13 cellular contexts compared by ENCODE assay signal in genomic region chr17:57782642-57783337, GRCh38. TPM values are rescaled to one million over a fixed set of nuclear protein-coding genes. Genes with fewer than 3 reads are reported as not detected.
DNase-seq lines count a peak whose midpoint lies in the region; ATAC-seq and TF ChIP-seq lines count a peak whose summit lies in the region.
"Had no signal": no experiment of that assay in that cellular context is flagged by ENCODE, and none has a peak within 500 bp of the region (broad histone marks: within the 10 kb centered on the region; RNA-seq: fewer than 3 reads in every experiment).

No MANE protein-coding gene starts in this region.

- POLR2A ChIA-PET in T-cell (lab: Charles Lee) = no interaction called here

- H3K36me3 Mint-ChIP-seq in T-cell = no peaks in the 10 kb centered on the region
- H3K36me3 Mint-ChIP-seq in nephron (ENCODE audit: low read depth) = no peaks in the 10 kb centered on the region
- no peaks in the 10 kb centered on the region for H3K36me3 Mint-ChIP-seq in T-helper 17 cell (ENCODE audit: low read depth)
- H3K36me3 Mint-ChIP-seq: natural killer cell had no signal

- H3K9me3 Mint-ChIP-seq in T-cell = no peaks in the 10 kb centered on the region
- H3K9me3 Mint-ChIP-seq in nephron = no peaks in the 10 kb centered on the region
- H3K9me3 Mint-ChIP-seq: natural killer cell had no signal

- H3K4me1 Mint-ChIP-seq in T-cell (peaks cover 0 to 8% (median 6%) of the 10 kb centered on the region in 3 donors), nephron (peaks cover 20% of the 10 kb centered on the region), T-helper 17 cell (peaks cover 2% of the 10 kb centered on the region)
- H3K4me1 Mint-ChIP-seq: natural killer cell had no signal

- 47% methylated on average over 20 of the region's 20 CpGs for WGBS in HUES64

- H3K27ac Mint-ChIP-seq in T-cell (no peak overlapping the region), nephron (peak overlapping the region in 2 of 3 experiments; percentile 40 to 54), T-helper 17 cell (no peak overlapping the region)
- H3K27ac Mint-ChIP-seq: natural killer cell had no signal

- no peaks in the 10 kb centered on the region for H3K36me3 ChIP-seq in HUES64 (ENCODE audit: insufficient read depth, low read length)

- peaks cover 20% of the 10 kb centered on the region for H3K4me1 ChIP-seq in HUES64 (ENCODE audit: insufficient read depth, low read length)
- H3K4me1 ChIP-seq: Caco-2 had no signal

- H3K4me3 ChIP-seq in HUES64 (ENCODE audit: low read length) = 0 out of 2 replicates have a peak overlapping the region, but pooled peaks have one; percentile 17

- H3K27me3 Mint-ChIP-seq in T-cell (peaks cover 12 to 18% of the 10 kb centered on the region in 2 donors), nephron (ENCODE audit: low read depth) (peaks cover 24% of the 10 kb centered on the region), T-helper 17 cell (peaks cover 19% of the 10 kb centered on the region)

- ATAC-seq in T-cell (replicated peaks in 1 of 4) (peak in 3 of 4 experiments; percentile 8 to 29 (median 28)), T-helper 17 cell (no peak), GM21825 (IDR thresholded peaks at IDR 0.05; ENCODE audit: unreplicated experiment) (no peak)

- no peak for TF ChIP-seq CTCF in nephron (IDR thresholded peaks at IDR 0.05; ENCODE audit: unreplicated experiment in 3 of 3)

- DNase-seq in CD1c-positive myeloid dendritic cell (ENCODE audit: extremely low spot score) = peak; percentile 19
- DNase-seq in T-cell = no peak
- DNase-seq in AG08396 (ENCODE audit: low spot score) = no peak
- DNase-seq in T-helper 17 cell = no peak
- DNase-seq in RKO (ENCODE audit: low spot score) = no peak

- no peak overlapping the region for H3K27ac ChIP-seq in HUES64 (ENCODE audit: low read depth, low read length)
- H3K27ac ChIP-seq: epithelial cell of prostate had no signal

- H3K9ac ChIP-seq in HUES64 (ENCODE audit: low read depth, low read length) = no peak overlapping the region

- H3K4me3 Mint-ChIP-seq in T-cell (no peak overlapping the region), nephron (peak overlapping the region; percentile 13 to 60 (median 26)), T-helper 17 cell (no peak overlapping the region)
- H3K4me3 Mint-ChIP-seq: natural killer cell had no signal

- peaks cover 14% of the 10 kb centered on the region for H3K27me3 ChIP-seq in HUES64 (ENCODE audit: insufficient read depth, low read length)

- H3K9me3 ChIP-seq in HUES64 (ENCODE audit: insufficient read depth, low read depth, low read length) (no peaks in the 10 kb centered on the region), T-helper 17 cell (ENCODE audit: control insufficient read depth, low read length, poor library complexity, severe bottlenecking) (no peaks in the 10 kb centered on the region)
- H3K9me3 ChIP-seq: Caco-2 had no signal

- CTCF ChIA-PET in T-cell (lab: Charles Lee) = interaction anchor here (0.6 to 1.0 kb wide), 7 partner anchors 114 to 1363 kb away, joined by 3 to 6 read pairs (median 3); no protein-coding TSS in a partner anchor

RNA-seq across cellular contexts. Expression of gene CCDC182, which starts 37.7 kb away (rescaled TPM):
- not detected for polyA plus RNA-seq in HUES64 (2013, experiment 1 of 2)
- polyA plus RNA-seq in HUES64 (2013, experiment 2 of 2) = not detected
- not detected for total RNA-seq in T-cell
- not detected for total RNA-seq in T-helper 17 cell
- total RNA-seq: Caco-2, HT1080, natural killer cell, NCI-H460 had no signal

Comparison
In these comparisons a context has a peak if more than half of its experiments do, and no peak if none do; other contexts are left out.
1. ATAC-seq: peak in T-cell (3 of 4); none in T-helper 17 cell (single experiment) and GM21825 (single experiment).
2. H3K27ac Mint-ChIP-seq: peak in nephron (2 of 3); none in T-cell (0 of 2) and T-helper 17 cell (single experiment).
3. H3K4me3 Mint-ChIP-seq: peak in nephron (3 of 3); none in T-cell (0 of 3) and T-helper 17 cell (single experiment).